ENCODE assay signal across 8 cellular contexts in genomic region chrX:111445485-111445884, GRCh38. TPM values are rescaled to one million over a fixed set of nuclear protein-coding genes. Genes with fewer than 3 reads are reported as not detected.
DNase-seq lines count a peak whose midpoint lies in the region; ATAC-seq and TF ChIP-seq lines count a peak whose summit lies in the region.

No MANE protein-coding gene starts in this region.

- TF ChIP-seq CTCF in BE2C (IDR thresholded peaks at IDR 0.05; ENCODE audit: low read depth, low read length) (peak; percentile 59), LNCaP clone FGC (IDR thresholded peaks at IDR 0.05; ENCODE audit: control insufficient read depth, extremely low read depth, insufficient read depth) (peak; percentile 39), RWPE1 (conservative IDR thresholded peaks at IDR 0.05; ENCODE audit: low read depth) (peak; percentile 42)

- no peaks in the 10 kb centered on the region for H3K27me3 ChIP-seq in BE2C

- peak; percentile 71 for ATAC-seq in GM18511 (IDR thresholded peaks at IDR 0.05; ENCODE audit: unreplicated experiment)
- ATAC-seq in sciatic nerve: peak; percentile 61
- no peak for ATAC-seq in GM19467 (IDR thresholded peaks at IDR 0.05; ENCODE audit: unreplicated experiment)

- H3K27ac ChIP-seq in RWPE1: no peak overlapping the region

- H3K36me3 ChIP-seq in BE2C: no peaks in the 10 kb centered on the region

- intact Hi-C loops in sciatic nerve (cut with DNase I): no loop called here

- H3K4me3 ChIP-seq in BE2C (ENCODE audit: low read depth, low read length): no peak overlapping the region
- H3K4me3 ChIP-seq in LNCaP clone FGC (ENCODE audit: low read depth, low read length): no peak overlapping the region

- POLR2A ChIA-PET in RWPE1 (lab: Yijun Ruan, JAX; ENCODE audit: low non-redundant PET): no interaction called here

- DNase-seq in BE2C: no peak
- DNase-seq in LNCaP clone FGC (ENCODE audit: low read depth): no peak
- DNase-seq in RWPE1 (ENCODE audit: low spot score): peak; percentile 3
- peak; percentile 14 for DNase-seq in fibroblast of peridontal ligament (ENCODE audit: extremely low read depth)
- no peak for DNase-seq in sciatic nerve (ENCODE audit: low spot score)
- no peak for DNase-seq in activated naive CD4-positive, alpha-beta T cell treated with anti-CD3 and anti-CD28 coated beads, Interleukin-2, amount 50 U/mL, for 16 hours

- no peaks in the 10 kb centered on the region for H3K9me3 ChIP-seq in BE2C

- peaks cover 10% of the 10 kb centered on the region; the same call in 1 of the 2 replicates for H3K4me1 ChIP-seq in BE2C

- CTCF ChIA-PET in RWPE1 (lab: Yijun Ruan, JAX): interaction anchor here (0.5 to 1.0 kb wide), 6 partner anchors 10 to 855 kb away, joined by 3 to 5 read pairs (median 4); no protein-coding TSS in a partner anchor

RNA-seq across cellular contexts. Expression of gene DCX, which starts 33.5 kb away (rescaled TPM):
- polyA plus RNA-seq in BE2C (2012; ENCODE audit: insufficient read depth, insufficient read length, low read depth): 33.7 TPM
- not detected for total RNA-seq in sciatic nerve

Comparison
In these comparisons a context has a peak if more than half of its experiments do, and no peak if none do; other contexts are left out.
1. DNase-seq: peak in RWPE1 (single experiment) and fibroblast of peridontal ligament (single experiment); none in BE2C (single experiment), LNCaP clone FGC (single experiment), sciatic nerve (single experiment) and activated naive CD4-positive, alpha-beta T cell treated with anti-CD3 and anti-CD28 coated beads, Interleukin-2, amount 50 U/mL, for 16 hours (single experiment).
2. Peak in every context shown above with its lines, with median percentiles within 50 percentile points of each other: CTCF ChIP-seq.